ENCODE assay signal across 22 cellular contexts in the genomic region with DNA sequence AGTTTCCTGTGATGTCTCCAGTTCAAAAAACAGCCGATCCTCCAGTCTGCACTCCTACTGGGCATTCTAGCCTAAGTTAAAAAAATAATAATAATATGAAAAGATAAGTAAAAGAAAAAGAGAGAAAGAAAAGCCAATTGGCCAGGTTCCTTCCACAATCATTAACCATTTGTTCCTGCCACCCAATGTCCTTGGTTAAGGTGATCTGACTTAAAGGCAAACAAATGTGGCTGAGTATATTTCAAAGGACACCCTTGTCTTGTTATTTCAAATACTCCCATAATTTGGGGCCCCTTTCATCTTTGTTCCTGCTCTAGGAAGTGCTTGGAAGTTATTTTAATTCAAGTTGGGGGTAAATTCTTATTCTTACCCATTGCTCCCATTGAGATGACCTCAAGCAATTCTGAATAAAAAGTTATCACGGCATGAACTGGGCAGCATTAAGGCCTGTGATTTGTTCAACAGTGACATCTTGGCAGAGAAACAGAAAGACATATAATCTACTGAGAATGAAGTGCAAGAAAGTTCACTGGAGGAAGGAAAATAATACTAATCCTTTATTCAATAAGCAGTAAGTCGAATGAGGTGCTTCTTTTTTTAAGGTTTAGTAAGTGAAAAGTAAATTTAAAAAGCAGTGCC.
DNase-seq lines count a peak whose midpoint lies in the region; ATAC-seq, FAIRE-seq and TF ChIP-seq lines count a peak whose summit lies in the region.
"Had no signal": no experiment of that assay in that cellular context is flagged by ENCODE, and none has a peak within 500 bp of the region (broad histone marks: within the 10 kb centered on the region; RNA-seq: fewer than 3 reads in every experiment).

No MANE protein-coding gene starts in this region.

- H3K4me1 Mint-ChIP-seq in HFFc6 (ENCODE audit: low read depth) = no peaks in the 10 kb centered on the region
- no peaks in the 10 kb centered on the region for H3K4me1 Mint-ChIP-seq in activated CD4-positive, alpha-beta memory T cell treated with anti-CD3 and anti-CD28 coated beads for 36 hours (ENCODE audit: low read depth)
- H3K4me1 Mint-ChIP-seq: B cell; CD8-positive, alpha-beta memory T cell had no signal

- H3K4me1 ChIP-seq in HepG2 (ENCODE audit: insufficient read depth, low read length) (no peaks in the 10 kb centered on the region), right lobe of liver (no peaks in the 10 kb centered on the region), hepatocyte (ENCODE audit: insufficient read depth) (peaks cover 6% of the 10 kb centered on the region)
- H3K4me1 ChIP-seq: BLaER1 had no signal

- no peak overlapping the region for H3K27ac ChIP-seq in HepG2 (ENCODE audit: extremely low read length, insufficient read depth, low read length)
- H3K27ac ChIP-seq in right lobe of liver = no peak overlapping the region
- H3K27ac ChIP-seq in hepatocyte = peak overlapping the region; percentile 29
- peak overlapping the region; percentile 78 for H3K27ac ChIP-seq in neural cell (ENCODE audit: low read length)
- H3K27ac ChIP-seq: 22Rv1, BLaER1, C4-2B, GM23248 had no signal

- no peak overlapping the region for H3K4me3 Mint-ChIP-seq in HFFc6
- no peak overlapping the region for H3K4me3 Mint-ChIP-seq in activated CD4-positive, alpha-beta memory T cell treated with anti-CD3 and anti-CD28 coated beads for 36 hours
- H3K4me3 Mint-ChIP-seq: B cell; CD4-positive, alpha-beta T cell; CD8-positive, alpha-beta memory T cell; H9 had no signal

- H3K4me2 ChIP-seq in HepG2 (ENCODE audit: low read depth, low read length) = no peak overlapping the region
- peak overlapping the region; percentile 2 for H3K4me2 ChIP-seq in hepatocyte
- no peak overlapping the region for H3K4me2 ChIP-seq in neural cell (ENCODE audit: low read length)
- H3K4me2 ChIP-seq: BLaER1 had no signal

- no peaks in the 10 kb centered on the region for H3K36me3 Mint-ChIP-seq in HFFc6 (ENCODE audit: low read depth)
- no peaks in the 10 kb centered on the region for H3K36me3 Mint-ChIP-seq in activated CD4-positive, alpha-beta memory T cell treated with anti-CD3 and anti-CD28 coated beads for 36 hours
- H3K36me3 Mint-ChIP-seq: CD8-positive, alpha-beta memory T cell had no signal

- H3K36me3 ChIP-seq in HepG2 (replicated peaks in 1 of 2; ENCODE audit: control insufficient read depth in 1 of 2, insufficient read depth in 2 of 2, low read length in 2 of 2) (no peaks in the 10 kb centered on the region), right lobe of liver (no peaks in the 10 kb centered on the region), hepatocyte (replicated peaks; ENCODE audit: insufficient read depth, low read depth) (no peaks in the 10 kb centered on the region), neural cell (ENCODE audit: insufficient read depth, low read length) (no peaks in the 10 kb centered on the region)
- H3K36me3 ChIP-seq: BLaER1 had no signal

- in situ Hi-C loops in HepG2 (cut with HindIII; ENCODE audit: extremely low pct_ligation_motif_present, low pct_unique_long_range_greater_than_20kb) = loop anchor here (10.0 kb wide), 1 partner anchor 1289 kb away; no protein-coding TSS in a partner anchor

- no peaks in the 10 kb centered on the region for H3K9me3 ChIP-seq in HepG2 (ENCODE audit: low read length)
- H3K9me3 ChIP-seq in right lobe of liver = no peaks in the 10 kb centered on the region
- H3K9me3 ChIP-seq in hepatocyte (ENCODE audit: low read depth) = no peaks in the 10 kb centered on the region
- H3K9me3 ChIP-seq in neural cell (ENCODE audit: low read length) = no peaks in the 10 kb centered on the region
- H3K9me3 ChIP-seq: BLaER1 had no signal

- POLR2A ChIA-PET in HepG2 (lab: Yijun Ruan, JAX) = no interaction called here
- POLR2A ChIA-PET in activated CD4-positive, alpha-beta memory T cell treated with anti-CD3 and anti-CD28 coated beads for 36 hours (lab: Charles Lee) = no interaction called here

- intact Hi-C loops in HepG2 (cut with micrococcal nuclease; ENCODE audit: unreplicated experiment) (no loop called here), right lobe of liver (cut with DNase I) (loop anchor here in 1 of 2 donors (10.0 kb wide), 1 partner anchor 1259 kb away; a partner anchor contains a TSS)
- intact Hi-C loops in activated CD4-positive, alpha-beta memory T cell treated with anti-CD3 and anti-CD28 coated beads for 36 hours (cut with micrococcal nuclease) = no loop called here

- no peak; the same call in 2 of the 3 replicates for ATAC-seq in HepG2
- no peak for ATAC-seq in right lobe of liver
- ATAC-seq in GM19455 (IDR thresholded peaks at IDR 0.05; ENCODE audit: unreplicated experiment) = no peak
- ATAC-seq: HCT116 had no signal

- no peaks in the 10 kb centered on the region for H3F3A ChIP-seq in neural cell (ENCODE audit: insufficient read depth, low read length, poor library complexity, severe bottlenecking)

- no peak overlapping the region for H3K27ac Mint-ChIP-seq in HFFc6
- H3K27ac Mint-ChIP-seq in activated CD4-positive, alpha-beta memory T cell treated with anti-CD3 and anti-CD28 coated beads for 36 hours = no peak overlapping the region
- H3K27ac Mint-ChIP-seq: B cell; CD4-positive, alpha-beta T cell; CD8-positive, alpha-beta memory T cell; H9 had no signal

- TF ChIP-seq EP300 in HepG2 (IDR thresholded peaks at IDR 0.05; ENCODE audit: low read depth in 2 of 2, low read length in 2 of 2) (no peak), HepG2 (CRISPR knock-in tag; IDR thresholded peaks at IDR 0.05; ENCODE audit: borderline replicate concordance) (no peak), neural cell (conservative IDR thresholded peaks at IDR 0.05; ENCODE audit: poor library complexity, severe bottlenecking) (no peak)

- H3K9ac ChIP-seq in HepG2 (ENCODE audit: insufficient read depth, low read depth, low read length) (no peak overlapping the region), neural cell (ENCODE audit: low read length) (peak overlapping the region; percentile 41)
- H3K9ac ChIP-seq: BLaER1, GM23248 had no signal

- WGBS in HepG2 (ENCODE audit: low lambda C conversion rate) = 15% methylated on average over 3 of the region's 3 CpGs
- 36% methylated on average over 3 of the region's 3 CpGs for WGBS in right lobe of liver (ENCODE audit: insufficient coverage, low coverage, low lambda C conversion rate, missing lambda C conversion rate)
- 64% methylated on average over 3 of the region's 3 CpGs for WGBS in hepatocyte (ENCODE audit: low lambda C conversion rate, missing lambda C conversion rate)

- H3K79me2 ChIP-seq in HepG2 (ENCODE audit: insufficient read depth, low read length) (no peaks in the 10 kb centered on the region), hepatocyte (no peaks in the 10 kb centered on the region), neural cell (replicated peaks; ENCODE audit: insufficient read depth, low read length) (no peaks in the 10 kb centered on the region)

- H3K9me3 Mint-ChIP-seq in HFFc6 = peaks cover 19% of the 10 kb centered on the region
- H3K9me3 Mint-ChIP-seq in activated CD4-positive, alpha-beta memory T cell treated with anti-CD3 and anti-CD28 coated beads for 36 hours = no peaks in the 10 kb centered on the region
- H3K9me3 Mint-ChIP-seq: CD4-positive, alpha-beta T cell; H9 had no signal

- TF ChIP-seq POLR2A in HepG2 (IDR thresholded peaks at IDR 0.05; ENCODE audit: insufficient read depth in 1 of 2, low read depth in 2 of 2, low read length in 2 of 2) (no peak), right lobe of liver (IDR thresholded peaks at IDR 0.05) (no peak)

- no peak for TF ChIP-seq RAD21 in HepG2 (CRISPR knock-in tag; IDR thresholded peaks at IDR 0.05)
- TF ChIP-seq RAD21 in neural cell (conservative IDR thresholded peaks at IDR 0.05) = no peak

- no peak for FAIRE-seq in HepG2 (lab: Jason Lieb, UNC)
- FAIRE-seq: A204.1, D721Med, GM12891 had no signal

- H3K4me3 ChIP-seq in HepG2 (replicated peaks in 1 of 3; ENCODE audit: insufficient read depth in 1 of 3, low read depth in 2 of 3, low read length in 3 of 3) = no peak overlapping the region
- H3K4me3 ChIP-seq in right lobe of liver = no peak overlapping the region
- no peak overlapping the region for H3K4me3 ChIP-seq in hepatocyte
- no peak overlapping the region for H3K4me3 ChIP-seq in neural cell (ENCODE audit: low read length)
- H3K4me3 ChIP-seq: BLaER1, GM23248 had no signal

- H4K20me1 ChIP-seq in HepG2 (ENCODE audit: insufficient read depth, low read length) = no peaks in the 10 kb centered on the region
- H4K20me1 ChIP-seq in hepatocyte (ENCODE audit: insufficient read depth, poor library complexity, severe bottlenecking) = no peaks in the 10 kb centered on the region
- H4K20me1 ChIP-seq in neural cell (ENCODE audit: insufficient read depth) = no peaks in the 10 kb centered on the region
- H4K20me1 ChIP-seq: BLaER1 had no signal

- CTCF ChIA-PET in HepG2 (lab: Yijun Ruan, JAX; ENCODE audit: low intra/inter-chr PET ratio, low total read pairs) = no interaction called here
- CTCF ChIA-PET in activated CD4-positive, alpha-beta memory T cell treated with anti-CD3 and anti-CD28 coated beads for 36 hours (lab: Charles Lee) = no interaction called here

- H2AFZ ChIP-seq in HepG2 (ENCODE audit: low read length) = no peak overlapping the region
- H2AFZ ChIP-seq in hepatocyte = no peak overlapping the region
- H2AFZ ChIP-seq in neural cell (ENCODE audit: low read depth, low read length) = no peak overlapping the region
- H2AFZ ChIP-seq: GM23248 had no signal

- no peaks in the 10 kb centered on the region for H3K9me2 ChIP-seq in hepatocyte (replicated peaks; ENCODE audit: insufficient read depth)
- H3K9me2 ChIP-seq in neural cell (ENCODE audit: insufficient read depth, low read length) = no peaks in the 10 kb centered on the region

- TF ChIP-seq CTCF in HepG2 (CRISPR knock-in tag; IDR thresholded peaks at IDR 0.05) (no peak), right lobe of liver (IDR thresholded peaks at IDR 0.05) (no peak), hepatocyte (IDR thresholded peaks at IDR 0.05; ENCODE audit: poor library complexity) (no peak), neural cell (IDR thresholded peaks at IDR 0.05; ENCODE audit: poor library complexity, severe bottlenecking) (no peak), HFFc6 (IDR thresholded peaks at IDR 0.05) (no peak)

- H3K27me3 ChIP-seq in HepG2 (ENCODE audit: control insufficient read depth in 1 of 2, insufficient read depth in 2 of 2, low read length in 2 of 2) (no peaks in the 10 kb centered on the region), right lobe of liver (no peaks in the 10 kb centered on the region), hepatocyte (no peaks in the 10 kb centered on the region), neural cell (ENCODE audit: insufficient read depth, low read depth, low read length) (no peaks in the 10 kb centered on the region)
- H3K27me3 ChIP-seq: BLaER1 had no signal

- H3K27me3 Mint-ChIP-seq in HFFc6 (ENCODE audit: insufficient read depth) = peaks cover 1% of the 10 kb centered on the region; the same call in 1 of the 2 replicates
- no peaks in the 10 kb centered on the region for H3K27me3 Mint-ChIP-seq in activated CD4-positive, alpha-beta memory T cell treated with anti-CD3 and anti-CD28 coated beads for 36 hours
- H3K27me3 Mint-ChIP-seq: CD4-positive, alpha-beta T cell; CD8-positive, alpha-beta memory T cell had no signal

- no TSS peak for BruUV-seq in HepG2 (replicated peaks; lab: Mats Ljungman, UMichigan)

- DNase-seq in HepG2 (ENCODE audit: low spot score) (peak; percentile 2), right lobe of liver (no peak), hepatocyte (ENCODE audit: low spot score) (no peak), HFFc6 (no peak)
- no peak for DNase-seq in activated CD4-positive, alpha-beta memory T cell treated with anti-CD3 and anti-CD28 coated beads for 36 hours
- DNase-seq: CD4-positive, alpha-beta T cell; CD8-positive, alpha-beta memory T cell; DMS 273 treated with DMSO at 0.1 percent for 48 hours; DMS79 treated with DMSO at 0.1 percent for 48 hours; GF-D8; GM23248; H9 had no signal

Comparison
In these comparisons a context has a peak if more than half of its experiments do, and no peak if none do; other contexts are left out.
1. H3K27ac ChIP-seq: peak in hepatocyte (single experiment) and neural cell (single experiment); none in HepG2 (single experiment) and right lobe of liver (0 of 3).